Comparison of ENCODE assay signal across 10 cellular contexts in the genomic region with DNA sequence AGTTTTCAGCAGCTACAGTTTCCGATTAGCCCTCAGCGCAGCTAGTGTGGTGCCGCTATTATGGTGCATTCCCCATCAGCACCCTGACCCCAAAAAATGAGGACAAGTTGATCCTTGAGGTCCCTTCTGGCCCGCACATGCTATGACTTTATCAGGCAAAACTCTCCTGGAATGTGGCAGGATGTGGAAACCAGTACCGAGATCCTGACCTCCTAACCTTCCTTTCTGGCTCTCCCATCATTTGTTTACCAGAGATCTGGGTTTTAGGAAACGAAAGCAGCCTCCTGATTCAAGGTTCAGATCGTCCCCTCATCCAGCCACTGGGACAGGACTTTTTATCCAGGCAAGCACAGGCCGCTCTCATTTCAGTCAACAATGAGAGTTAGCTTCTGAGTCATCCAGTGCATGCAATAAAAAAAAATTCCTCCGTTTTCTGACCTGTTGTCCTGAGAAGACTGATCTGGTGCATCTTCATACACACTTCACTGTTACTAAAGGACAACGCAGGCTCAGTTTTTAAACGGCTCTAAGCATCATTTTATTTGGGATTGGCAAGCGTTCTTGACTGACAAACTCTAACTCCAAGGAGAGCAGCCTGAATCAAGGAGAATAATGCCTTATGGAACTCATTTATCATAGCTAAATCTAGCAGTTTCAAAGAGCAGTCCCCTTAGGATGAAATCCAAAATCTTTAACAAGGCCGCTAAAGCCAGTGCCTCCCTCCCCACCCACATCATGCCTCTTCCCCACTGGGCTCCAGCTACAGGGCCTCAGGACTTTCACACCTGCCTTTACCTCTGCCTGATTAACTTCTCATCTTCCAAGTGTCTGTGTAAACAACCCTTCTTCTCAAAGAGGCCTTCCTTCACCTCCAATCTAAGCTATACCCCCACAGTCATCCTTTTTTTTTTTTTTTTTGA. TPM values are rescaled to one million over a fixed set of nuclear protein-coding genes. Genes with fewer than 3 reads are reported as not detected.
DNase-seq lines count a peak whose midpoint lies in the region; ATAC-seq, FAIRE-seq and TF ChIP-seq lines count a peak whose summit lies in the region.
"Had no signal": no experiment of that assay in that cellular context is flagged by ENCODE, and none has a peak within 500 bp of the region (broad histone marks: within the 10 kb centered on the region; RNA-seq: fewer than 3 reads in every experiment).

No MANE protein-coding gene starts in this region.

- H3K79me1 ChIP-seq in H1 (ENCODE audit: low read depth, low read length), result peaks cover 12% of the 10 kb centered on the region
- peaks cover 25% of the 10 kb centered on the region for H3K79me1 ChIP-seq in mesendoderm (ENCODE audit: low read length)

- H3K4me1 ChIP-seq in H1 (replicated peaks in 1 of 4; ENCODE audit: control insufficient read depth in 3 of 4, insufficient read depth in 4 of 4, low read length in 3 of 4), result peaks cover 0 to 15% (median 8%) of the 10 kb centered on the region in 4 experiments; a peak in 3 of 7 replicates
- H3K4me1 ChIP-seq in mesendoderm (ENCODE audit: control insufficient read depth, low read depth, low read length), result peaks cover 29% of the 10 kb centered on the region

- TF ChIP-seq CTCF in H1 (IDR thresholded peaks at IDR 0.05; ENCODE audit: control extremely low read depth in 1 of 3, insufficient read depth in 1 of 3, low read depth in 1 of 3, low read length in 3 of 3), result no peak

- H2BK5ac ChIP-seq in H1 (ENCODE audit: low read depth, low read length), result peak overlapping the region; percentile 22; the same call in 1 of the 2 replicates
- H2BK5ac ChIP-seq in mesendoderm (ENCODE audit: low read length), result no peak overlapping the region

- WGBS in H1 (ENCODE audit: extremely low coverage in 1 of 2, insufficient coverage in 1 of 2, insufficient read length in 1 of 2, insufficient replicate concordance in 2 of 2, low coverage in 1 of 2, low lambda C conversion rate in 2 of 2, missing lambda C conversion rate in 1 of 2), 2 experiments, result 88% methylated on average over 13 of the region's 13 CpGs; no CpG with 5 or more reads in 1 of the 2 experiments
- WGBS in mesendoderm (ENCODE audit: extremely low coverage, insufficient coverage, low lambda C conversion rate), result no CpG with 5 or more reads among the region's 13 CpGs

- H2BK15ac ChIP-seq in H1 (ENCODE audit: low read length) (no peak overlapping the region), mesendoderm (replicated peaks; ENCODE audit: low read depth) (no peak overlapping the region)

- H4K91ac ChIP-seq in H1 (replicated peaks; ENCODE audit: insufficient read length, low read length), result no peak overlapping the region

- H2AK5ac ChIP-seq in H1 (ENCODE audit: low read depth, low read length), result no peak overlapping the region
- H2AK5ac ChIP-seq in mesendoderm (ENCODE audit: low read length), result no peak overlapping the region

- H3K4me3 ChIP-seq in H1 (ENCODE audit: extremely low read depth in 1 of 4, insufficient read depth in 2 of 4, low read depth in 3 of 4, low read length in 4 of 4) (no peak overlapping the region), mesendoderm (ENCODE audit: low read length) (no peak overlapping the region)

- peaks cover 19 to 69% of the 10 kb centered on the region in 2 experiments for H3K79me2 ChIP-seq in H1 (ENCODE audit: control insufficient read depth in 1 of 2, insufficient read depth in 2 of 2, low read length in 2 of 2)
- peaks cover 50% of the 10 kb centered on the region for H3K79me2 ChIP-seq in mesendoderm (ENCODE audit: control insufficient read depth, insufficient read depth, low read length)

- no peaks in the 10 kb centered on the region for H3K9me3 ChIP-seq in H1 (ENCODE audit: insufficient read depth in 2 of 2, low read depth in 1 of 2, low read length in 1 of 2)

- no peak for FAIRE-seq in H1 (lab: Jason Lieb, UNC)
- FAIRE-seq in urothelium cell line (lab: Jason Lieb, UNC), result no peak
- FAIRE-seq in GM19239 (lab: Jason Lieb, UNC), result no peak

- peaks cover 0 to 18% (median 4%) of the 10 kb centered on the region in 4 experiments; a peak in 6 of 8 replicates for H3K36me3 ChIP-seq in H1 (ENCODE audit: control insufficient read depth in 2 of 4, insufficient read depth in 4 of 4, low read length in 3 of 4)
- no peaks in the 10 kb centered on the region for H3K36me3 ChIP-seq in mesendoderm (ENCODE audit: control insufficient read depth, insufficient read depth, low read length)

- H4K5ac ChIP-seq in H1 (ENCODE audit: insufficient read length, low read depth, low read length), result no peak overlapping the region
- H4K5ac ChIP-seq in mesendoderm (ENCODE audit: low read length), result no peak overlapping the region

- no peak overlapping the region for H2BK20ac ChIP-seq in H1 (ENCODE audit: low read length)

- H3K4ac ChIP-seq in H1 (replicated peaks; ENCODE audit: insufficient read length, low read depth, low read length) (no peak overlapping the region), mesendoderm (ENCODE audit: low read depth, low read length) (no peak overlapping the region)

- no peak overlapping the region for H4K8ac ChIP-seq in H1 (ENCODE audit: extremely low read depth, insufficient read depth, low read length)
- no peak overlapping the region for H4K8ac ChIP-seq in mesendoderm (ENCODE audit: low read depth, low read length)

- H3K56ac ChIP-seq in H1 (replicated peaks; ENCODE audit: insufficient read length, low read depth, low read length), result no peak overlapping the region
- H3K56ac ChIP-seq in mesendoderm (ENCODE audit: low read length), result peak overlapping the region; percentile 59

- no peak overlapping the region for H2AFZ ChIP-seq in H1 (ENCODE audit: low read length)

- peaks cover 0 to 5% of the 10 kb centered on the region in 2 experiments for H4K20me1 ChIP-seq in H1 (replicated peaks in 1 of 2; ENCODE audit: control insufficient read depth in 1 of 2, insufficient read depth in 2 of 2, low read length in 2 of 2)

- H2BK120ac ChIP-seq in H1 (replicated peaks; ENCODE audit: low read depth, low read length) (no peak overlapping the region), mesendoderm (ENCODE audit: low read depth, low read length) (no peak overlapping the region)

- H3K23me2 ChIP-seq in H1 (ENCODE audit: low read depth, low read length), result no peaks in the 10 kb centered on the region

- H3K27ac ChIP-seq in H1 (ENCODE audit: low read depth, low read length), result no peak overlapping the region
- no peak overlapping the region for H3K27ac ChIP-seq in mesendoderm (ENCODE audit: low read depth, low read length)
- H3K27ac ChIP-seq: KMS-11 had no signal

- DNase-seq in LoVo (ENCODE audit: low spot score), result peak; percentile 83
- peak in 1 of 2 experiments; percentile 33 for DNase-seq in H1 (ENCODE audit: low read depth in 1 of 2, low spot score in 2 of 2)
- DNase-seq in mesendoderm, result peak; percentile 62
- DNase-seq in urothelium cell line (ENCODE audit: low spot score), result peak; percentile 66
- DNase-seq in GM19239 (ENCODE audit: insufficient read length, low spot score), result no peak
- DNase-seq in activated CD4-positive, alpha-beta T cell treated with anti-CD3 and anti-CD28 coated beads, Interleukin-2, amount 50 U/mL, for 1 hour, result no peak
- no peak for DNase-seq in activated gamma-delta T cell (lab: John Stamatoyannopoulos, UW)
- DNase-seq: effector CD8-positive, alpha-beta T cell had no signal

- no peak overlapping the region; a peak in 1 of 7 replicates for H3K9ac ChIP-seq in H1 (replicated peaks in 1 of 4; ENCODE audit: extremely low read depth in 1 of 4, low read depth in 3 of 4, low read length in 3 of 4)
- no peak overlapping the region for H3K9ac ChIP-seq in mesendoderm (ENCODE audit: low read length)
- H3K9ac ChIP-seq: KMS-11 had no signal

- POLR2A ChIA-PET in H1 (lab: Charles Lee; ENCODE audit: partially characterized antibody), result interaction anchor here (0.6 to 2.2 kb wide), 2 partner anchors 9 to 49 kb away, joined by 4 to 8 read pairs; no protein-coding TSS in a partner anchor

- H3K14ac ChIP-seq in H1 (ENCODE audit: insufficient read length), result no peak overlapping the region

- ATAC-seq in GM19023 (IDR thresholded peaks at IDR 0.05; ENCODE audit: unreplicated experiment), result no peak

- H3K23ac ChIP-seq in H1 (ENCODE audit: insufficient read length) (no peak overlapping the region), mesendoderm (ENCODE audit: low read length) (no peak overlapping the region)

- no peak for TF ChIP-seq EP300 in H1 (IDR thresholded peaks at IDR 0.05; ENCODE audit: borderline replicate concordance in 1 of 2, low read depth in 2 of 2, low read length in 2 of 2)

- no peak for TF ChIP-seq POLR2A in H1 (IDR thresholded peaks at IDR 0.05; ENCODE audit: control extremely low read depth in 1 of 2, low read depth in 2 of 2, low read length in 2 of 2)

- H3K27me3 ChIP-seq in H1 (replicated peaks in 1 of 4; ENCODE audit: control insufficient read depth in 3 of 4, extremely low read depth in 1 of 4, insufficient read depth in 3 of 4, low read length in 3 of 4), result no peaks in the 10 kb centered on the region
- H3K27me3 ChIP-seq in mesendoderm (ENCODE audit: insufficient read depth, low read length, poor library complexity), result no peaks in the 10 kb centered on the region

- H3K4me2 ChIP-seq in H1 (ENCODE audit: insufficient read depth in 1 of 2, low read depth in 2 of 2, low read length in 2 of 2) (no peak overlapping the region), mesendoderm (ENCODE audit: low read length) (no peak overlapping the region)
- H3K4me2 ChIP-seq: KMS-11 had no signal

- CTCF ChIA-PET in H1 (lab: Charles Lee; ENCODE audit: partially characterized antibody), result interaction anchor here (0.6 to 2.7 kb wide), 9 partner anchors 8 to 101 kb away, joined by 3 to 10 read pairs (median 5); no protein-coding TSS in a partner anchor

- TF ChIP-seq RAD21 in H1 (IDR thresholded peaks at IDR 0.05 in 1 of 2, conservative IDR thresholded peaks at IDR 0.05 in 1 of 2; ENCODE audit: low read depth in 2 of 2, low read length in 2 of 2), result no peak

- H3K18ac ChIP-seq in H1 (ENCODE audit: extremely low read depth, low read length) (no peak overlapping the region), mesendoderm (ENCODE audit: low read length) (no peak overlapping the region)

- peak overlapping the region; percentile 29; the same call in 1 of the 2 replicates for H2BK12ac ChIP-seq in H1 (ENCODE audit: low read depth, low read length)

TF ChIP-seq in H1, 55 proteins besides CTCF, POLR2A, EP300 and RAD21 (continues in another document):
- TF ChIP-seq SP2 (IDR thresholded peaks at IDR 0.05; ENCODE audit: low read length) (no peak), CTBP2 (IDR thresholded peaks at IDR 0.05; ENCODE audit: borderline replicate concordance, insufficient read depth, insufficient read length, low read length) (no peak)

RNA-seq across cellular contexts. Expression of gene PDLIM1, which starts 17.1 kb away (rescaled TPM):
- total RNA-seq in H1 (2021; fragmentation: NEBNext Ultra II Directional; extraction: Animal tissue kit (Norgen Biotek cat#: 25700)), result 245 and 264 TPM in 2 replicates
- polyA plus RNA-seq in H1 (2011; rRNA removed), result 169 and 199 TPM in 2 replicates
- 145 TPM for polyA plus RNA-seq in H1 (2011; cell fraction: cytosol; rRNA removed)
- 149 TPM for polyA plus RNA-seq in H1 (2011; cell fraction: nucleus; rRNA removed)
- 232 to 293 TPM (median 265 TPM) in 4 replicates for polyA plus RNA-seq in H1 (2012, experiment 1 of 2)
- 278 TPM for polyA plus RNA-seq in H1 (2012, experiment 2 of 2)
- polyA plus RNA-seq in H1 (2013, experiment 1 of 2), result 242 TPM
- polyA plus RNA-seq in H1 (2013, experiment 2 of 2), result 244 TPM
- polyA minus RNA-seq in H1 (2011; rRNA and poly(A)+ RNA removed), result 142 and 150 TPM in 2 replicates
- 109 TPM for polyA minus RNA-seq in H1 (2011; cell fraction: cytosol; rRNA and poly(A)+ RNA removed)
- polyA minus RNA-seq in H1 (2011; cell fraction: nucleus; rRNA and poly(A)+ RNA removed), result 70.1 TPM
- polyA plus RNA-seq in mesendoderm (2013, experiment 1 of 2), result 212 TPM
- 220 TPM for polyA plus RNA-seq in mesendoderm (2013, experiment 2 of 2)

Comparison
In these comparisons a context has a peak if more than half of its experiments do, and no peak if none do; other contexts are left out.
1. DNase-seq: peak in LoVo (single experiment), mesendoderm (single experiment) and urothelium cell line (single experiment); none in GM19239 (single experiment), activated CD4-positive, alpha-beta T cell treated with anti-CD3 and anti-CD28 coated beads, Interleukin-2, amount 50 U/mL, for 1 hour (single experiment) and activated gamma-delta T cell (single experiment).